In genomic region chr3:13512451-13512850, GRCh38 we compare ENCODE assay signal across 1 cellular context.
TF ChIP-seq lines count a peak whose summit lies in the region.

No MANE protein-coding gene starts in this region.

TF ChIP-seq in IMR-90, 13 proteins besides CTCF, POLR2A, EP300 and RAD21 (continued from another document):
- TF ChIP-seq MAFK (IDR thresholded peaks at IDR 0.05; ENCODE audit: low read depth, low read length) (no peak), RCOR1 (IDR thresholded peaks at IDR 0.05; ENCODE audit: insufficient replicate concordance, low read length) (no peak), RFX5 (IDR thresholded peaks at IDR 0.05; ENCODE audit: low read depth, low read length) (no peak)
